In the genomic region with DNA sequence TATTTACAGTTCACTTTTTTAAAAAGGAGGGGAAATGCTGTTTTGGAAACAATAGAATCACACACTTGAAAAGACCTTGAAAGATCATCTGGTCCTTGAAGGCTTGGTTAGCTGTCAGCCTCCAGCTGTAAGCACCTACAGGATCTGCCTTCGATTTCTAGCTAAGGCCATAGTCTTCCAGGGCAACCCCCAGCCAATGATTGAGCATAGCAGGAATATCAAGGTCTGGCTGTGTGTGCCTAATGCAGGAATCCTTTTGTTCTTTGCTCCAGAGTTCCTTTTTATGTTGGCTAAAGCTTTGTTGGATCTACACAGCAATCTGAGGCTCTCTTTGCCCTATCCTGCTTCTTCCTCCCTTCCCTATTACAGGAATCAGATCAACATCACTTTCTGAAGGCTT, we compare ENCODE assay signal across 17 cellular contexts. TPM values are rescaled to one million over a fixed set of nuclear protein-coding genes. Genes with fewer than 3 reads are reported as not detected.
DNase-seq lines count a peak whose midpoint lies in the region; ATAC-seq, FAIRE-seq and TF ChIP-seq lines count a peak whose summit lies in the region.
"Had no signal": no experiment of that assay in that cellular context is flagged by ENCODE, and none has a peak within 500 bp of the region (broad histone marks: within the 10 kb centered on the region; RNA-seq: fewer than 3 reads in every experiment).

No MANE protein-coding gene starts in this region.

- no peak overlapping the region for H3K27ac ChIP-seq in HepG2 (ENCODE audit: extremely low read length, insufficient read depth, low read length)
- H3K27ac ChIP-seq in right lobe of liver: no peak overlapping the region
- no peak overlapping the region for H3K27ac ChIP-seq in endodermal cell (ENCODE audit: low read depth, low read length)
- H3K27ac ChIP-seq: BLaER1 had no signal

- H3K4me2 ChIP-seq in HepG2 (ENCODE audit: low read depth, low read length): no peak overlapping the region
- H3K4me2 ChIP-seq: BLaER1 had no signal

- no peak overlapping the region for H2AFZ ChIP-seq in HepG2 (ENCODE audit: low read length)

- no peaks in the 10 kb centered on the region for H4K20me1 ChIP-seq in HepG2 (ENCODE audit: insufficient read depth, low read length)
- H4K20me1 ChIP-seq: BLaER1 had no signal

- H3K9me3 Mint-ChIP-seq in endodermal cell (no peaks in the 10 kb centered on the region), mesothelial cell of epicardium (no peaks in the 10 kb centered on the region), chondrocyte (ENCODE audit: low read depth) (no peaks in the 10 kb centered on the region)
- H3K9me3 Mint-ChIP-seq: CD4-positive, alpha-beta memory T cell had no signal

- FAIRE-seq in HepG2 (lab: Jason Lieb, UNC) (no peak), urothelium cell line (lab: Jason Lieb, UNC) (peak; percentile 52)
- FAIRE-seq: H54 had no signal

- H3K27me3 Mint-ChIP-seq in endodermal cell (ENCODE audit: insufficient read depth) (no peaks in the 10 kb centered on the region), mesothelial cell of epicardium (ENCODE audit: low read depth) (peaks cover 4% of the 10 kb centered on the region), chondrocyte (ENCODE audit: low read depth) (peaks cover 11% of the 10 kb centered on the region)

- H3K9ac ChIP-seq in HepG2 (ENCODE audit: insufficient read depth, low read depth, low read length) (no peak overlapping the region), endodermal cell (ENCODE audit: extremely low read depth, low read length, poor library complexity, severe bottlenecking) (no peak overlapping the region)
- H3K9ac ChIP-seq: BLaER1 had no signal

- no peaks in the 10 kb centered on the region for H3K9me3 ChIP-seq in HepG2 (ENCODE audit: low read length)
- no peaks in the 10 kb centered on the region for H3K9me3 ChIP-seq in right lobe of liver
- H3K9me3 ChIP-seq in endodermal cell (ENCODE audit: control insufficient read depth, low read length): no peaks in the 10 kb centered on the region
- H3K9me3 ChIP-seq: BLaER1 had no signal

- 0% methylated on average over 1 of the region's 1 CpG for WGBS in HepG2 (ENCODE audit: low lambda C conversion rate)
- 50% methylated on average over 1 of the region's 1 CpG for whole genome bisulfite sequencing in right lobe of liver (ENCODE audit: insufficient coverage, low coverage, low lambda C conversion rate, missing lambda C conversion rate)
- 78 to 100% methylated on average over 1 of the region's 1 CpG for WGBS in endodermal cell (ENCODE audit: insufficient coverage in 1 of 2, insufficient read length in 1 of 2), 2 experiments

- intact Hi-C loops in HepG2 (cut with micrococcal nuclease; ENCODE audit: unreplicated experiment) (no loop called here), right lobe of liver (cut with DNase I) (no loop called here)

- no peaks in the 10 kb centered on the region for H3K4me1 ChIP-seq in HepG2 (ENCODE audit: insufficient read depth, low read length)
- H3K4me1 ChIP-seq in right lobe of liver: no peaks in the 10 kb centered on the region
- peaks cover 4% of the 10 kb centered on the region for H3K4me1 ChIP-seq in endodermal cell (ENCODE audit: control insufficient read depth, insufficient read depth, low read length)

- H3K27me3 ChIP-seq in HepG2 (ENCODE audit: control insufficient read depth in 1 of 2, insufficient read depth in 2 of 2, low read length in 2 of 2) (no peaks in the 10 kb centered on the region; a peak in 1 of 5 replicates), right lobe of liver (no peaks in the 10 kb centered on the region), endodermal cell (ENCODE audit: control insufficient read depth, insufficient read depth, low read length, poor library complexity, severe bottlenecking) (no peaks in the 10 kb centered on the region)
- H3K27me3 ChIP-seq: BLaER1 had no signal

- H3K4me3 ChIP-seq in HepG2 (replicated peaks in 1 of 3; ENCODE audit: insufficient read depth in 1 of 3, low read depth in 2 of 3, low read length in 3 of 3) (no peak overlapping the region), right lobe of liver (no peak overlapping the region), endodermal cell (ENCODE audit: low read length) (peak overlapping the region; percentile 14)
- H3K4me3 ChIP-seq: BLaER1 had no signal

- H3K4me3 Mint-ChIP-seq in endodermal cell (no peak overlapping the region), mesothelial cell of epicardium (no peak overlapping the region), chondrocyte (ENCODE audit: unreplicated experiment) (no peak overlapping the region)
- H3K4me3 Mint-ChIP-seq: CD14-positive monocyte; CD4-positive, alpha-beta memory T cell had no signal

- no peak for TF ChIP-seq RAD21 in HepG2 (CRISPR knock-in tag; IDR thresholded peaks at IDR 0.05)

- H3K27ac Mint-ChIP-seq in endodermal cell: no peak overlapping the region
- peak overlapping the region; percentile 8 for H3K27ac Mint-ChIP-seq in mesothelial cell of epicardium
- H3K27ac Mint-ChIP-seq in chondrocyte (ENCODE audit: unreplicated experiment): no peak overlapping the region
- H3K27ac Mint-ChIP-seq: CD14-positive monocyte; CD4-positive, alpha-beta memory T cell had no signal

- TF ChIP-seq POLR2A in HepG2 (IDR thresholded peaks at IDR 0.05; ENCODE audit: insufficient read depth in 1 of 2, low read depth in 2 of 2, low read length in 2 of 2) (no peak), right lobe of liver (IDR thresholded peaks at IDR 0.05) (no peak)

- no peaks in the 10 kb centered on the region for H3K36me3 ChIP-seq in HepG2 (replicated peaks in 1 of 2; ENCODE audit: control insufficient read depth in 1 of 2, insufficient read depth in 2 of 2, low read length in 2 of 2)
- H3K36me3 ChIP-seq in right lobe of liver: no peaks in the 10 kb centered on the region
- no peaks in the 10 kb centered on the region for H3K36me3 ChIP-seq in endodermal cell (ENCODE audit: control insufficient read depth, insufficient read depth, low read length)
- H3K36me3 ChIP-seq: BLaER1 had no signal

- H3K4me1 Mint-ChIP-seq in endodermal cell (peaks cover 20% of the 10 kb centered on the region), mesothelial cell of epicardium (peaks cover 36% of the 10 kb centered on the region), chondrocyte (ENCODE audit: low read depth) (peaks cover 6% of the 10 kb centered on the region)

- in situ Hi-C loops in HepG2 (cut with HindIII; ENCODE audit: extremely low pct_ligation_motif_present, low pct_unique_long_range_greater_than_20kb): no loop called here

- POLR2A ChIA-PET in HepG2 (lab: Yijun Ruan, JAX): no interaction called here

- H3K36me3 Mint-ChIP-seq in endodermal cell (ENCODE audit: low read depth): no peaks in the 10 kb centered on the region
- H3K36me3 Mint-ChIP-seq in mesothelial cell of epicardium: no peaks in the 10 kb centered on the region
- H3K36me3 Mint-ChIP-seq in chondrocyte (ENCODE audit: low read depth): peaks cover 2% of the 10 kb centered on the region
- H3K36me3 Mint-ChIP-seq: CD14-positive monocyte had no signal

- no peak for DNase-seq in HepG2 (ENCODE audit: low spot score)
- no peak for DNase-seq in right lobe of liver
- no peak for DNase-seq in endodermal cell
- DNase-seq in mesothelial cell of epicardium (ENCODE audit: low spot score in 2 of 2, unreplicated experiment in 2 of 2): no peak
- no peak for DNase-seq in urothelium cell line (ENCODE audit: low spot score)
- no peak for DNase-seq in chondrocyte (ENCODE audit: low spot score)
- DNase-seq in NCI-H1417 treated with DMSO at 0.1 percent for 48 hours (lab: John Stamatoyannopoulos, UW): no peak
- no peak for DNase-seq in effector CD8-positive, alpha-beta T cell (lab: John Stamatoyannopoulos, UW)
- DNase-seq: 8988T; CD4-positive, alpha-beta memory T cell; DMS153; DMS79; GF-D8; HCEC 1CT had no signal

- ATAC-seq in HepG2 (peak; percentile 62), right lobe of liver (no peak)

- no peaks in the 10 kb centered on the region for H3K79me2 ChIP-seq in HepG2 (ENCODE audit: insufficient read depth, low read length)

- TF ChIP-seq CTCF in HepG2 (CRISPR knock-in tag; IDR thresholded peaks at IDR 0.05): no peak
- no peak for TF ChIP-seq CTCF in right lobe of liver (IDR thresholded peaks at IDR 0.05)
- TF ChIP-seq CTCF in endodermal cell (conservative IDR thresholded peaks at IDR 0.05): no peak
- TF ChIP-seq CTCF in mesothelial cell of epicardium (IDR thresholded peaks at IDR 0.05; ENCODE audit: unreplicated experiment): no peak
- TF ChIP-seq CTCF in chondrocyte (IDR thresholded peaks at IDR 0.05): no peak

- no TSS peak for BruUV-seq in HepG2 (replicated peaks; lab: Mats Ljungman, UMichigan)

- CTCF ChIA-PET in HepG2 (lab: Yijun Ruan, JAX; ENCODE audit: low intra/inter-chr PET ratio, low total read pairs): no interaction called here

- TF ChIP-seq EP300 in HepG2 (IDR thresholded peaks at IDR 0.05; ENCODE audit: low read depth in 2 of 2, low read length in 2 of 2): no peak
- TF ChIP-seq EP300 in HepG2 (CRISPR knock-in tag; IDR thresholded peaks at IDR 0.05; ENCODE audit: borderline replicate concordance): no peak

RNA-seq across cellular contexts. Expression of a gene that starts 5.2 kb away (rescaled TPM):
- total RNA-seq in HepG2 (2016; rRNA removed; fragmentation: Illumina TruSeq; extraction: Trizol) (28.3 and 32.9 TPM in 2 replicates), right lobe of liver (10 to 100 TPM in 1 of 6 experiments, 1 to 10 TPM in 5; 5.4 to 11.2 (median 7.4) TPM), endodermal cell (10 to 100 TPM; 20.9 to 30.0 TPM), mesothelial cell of epicardium (27.4 to 30.9 TPM (median 27.8 TPM) in 3 replicates), chondrocyte (14.9 to 24.3 TPM (median 15.2 TPM) in 3 replicates)
- total RNA-seq in HepG2 (2016; cell fraction: cytosol; rRNA removed; fragmentation: Illumina TruSeq; extraction: Trizol; ENCODE audit: low read depth): 12.5 and 12.7 TPM in 2 replicates
- 30.7 and 33.3 TPM in 2 replicates for total RNA-seq in HepG2 (2016; cell fraction: insoluble cytoplasmic fraction; rRNA removed; fragmentation: Illumina TruSeq; extraction: Trizol)
- 14.6 and 15.8 TPM in 2 replicates for total RNA-seq in HepG2 (2016; cell fraction: membrane; rRNA removed; fragmentation: Illumina TruSeq; extraction: Trizol)
- total RNA-seq in HepG2 (2016; cell fraction: nucleus; rRNA removed; fragmentation: Illumina TruSeq; extraction: Trizol): 30.1 and 33.7 TPM in 2 replicates
- polyA plus RNA-seq in HepG2 (2011; rRNA removed): 16.8 and 18.7 TPM in 2 replicates
- polyA plus RNA-seq in HepG2 (2011; cell fraction: cytosol; rRNA removed): 8.3 and 14.2 TPM in 2 replicates
- 9.4 and 16.5 TPM in 2 replicates for polyA plus RNA-seq in HepG2 (2011; cell fraction: nucleus; rRNA removed)
- polyA plus RNA-seq in HepG2 (2012): 18.1 and 23.0 TPM in 2 replicates
- polyA plus RNA-seq in HepG2 (2016; cell fraction: cytosol; fragmentation: Illumina TruSeq; extraction: Trizol; ENCODE audit: low read depth): 5.8 and 6.2 TPM in 2 replicates
- polyA plus RNA-seq in HepG2 (2016; cell fraction: insoluble cytoplasmic fraction; fragmentation: Illumina TruSeq; extraction: Trizol; ENCODE audit: low read depth): 34.8 and 35.3 TPM in 2 replicates
- polyA plus RNA-seq in HepG2 (2016; cell fraction: membrane; fragmentation: Illumina TruSeq; extraction: Trizol; ENCODE audit: low read depth): 6.6 and 7.4 TPM in 2 replicates
- 38.2 and 38.8 TPM in 2 replicates for polyA plus RNA-seq in HepG2 (2016; cell fraction: nucleus; fragmentation: Illumina TruSeq; extraction: Trizol; ENCODE audit: insufficient read depth, low read depth)
- 3.7 and 5.4 TPM in 2 replicates for polyA minus RNA-seq in HepG2 (2011; rRNA and poly(A)+ RNA removed; ENCODE audit: low replicate concordance)
- polyA minus RNA-seq in HepG2 (2011; cell fraction: cytosol; rRNA and poly(A)+ RNA removed): 6.5 and 12.1 TPM in 2 replicates
- 50.2 and 64.5 TPM in 2 replicates for polyA minus RNA-seq in HepG2 (2011; cell fraction: nucleus; rRNA and poly(A)+ RNA removed)
- 38.3 TPM for polyA plus RNA-seq in endodermal cell (2013, experiment 1 of 2)
- 33.2 TPM for polyA plus RNA-seq in endodermal cell (2013, experiment 2 of 2)
